1 cellular context compared by ENCODE assay signal in the genomic region with DNA sequence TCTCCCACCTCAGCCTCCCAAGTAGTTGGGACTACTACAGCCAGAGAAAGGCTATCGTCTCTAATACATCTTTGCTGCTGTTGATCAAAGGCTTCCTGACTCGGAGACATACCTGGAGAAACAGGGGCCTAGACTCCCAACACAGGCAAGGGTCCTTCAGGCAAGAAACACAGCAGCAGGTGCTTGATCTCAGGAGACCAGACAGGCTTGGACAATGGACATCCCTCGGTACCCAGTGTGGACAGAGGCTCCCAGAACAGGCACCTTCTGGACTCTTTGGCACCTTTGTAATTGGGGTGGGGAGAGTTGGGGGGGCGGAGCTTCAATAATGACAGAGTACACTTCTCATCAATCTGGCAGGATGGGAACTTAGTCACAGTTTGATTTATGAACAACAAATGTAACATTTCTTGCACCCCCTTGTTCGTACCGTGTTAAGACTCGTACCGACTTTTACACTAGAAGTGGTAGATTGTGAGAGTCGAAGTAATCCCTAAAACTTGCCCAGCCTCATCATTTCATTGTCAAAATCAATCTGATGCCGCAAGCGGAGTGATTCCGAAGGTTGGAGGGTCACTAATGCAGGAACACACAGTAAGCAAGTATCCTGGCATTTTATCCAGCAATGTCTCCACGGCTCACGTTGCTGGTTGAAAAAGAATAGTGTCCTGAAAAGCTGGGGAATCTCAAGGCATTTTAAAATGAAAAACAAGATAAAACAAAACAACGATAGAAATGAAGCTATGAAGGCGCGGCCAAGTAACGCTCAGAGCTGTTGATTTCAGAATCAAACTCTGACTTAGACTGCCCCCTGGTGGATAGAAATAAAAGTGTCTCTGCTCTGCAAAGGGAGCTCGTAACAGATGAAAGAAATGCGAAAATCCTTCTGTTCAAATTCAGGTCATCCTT.
TF ChIP-seq lines count a peak whose summit lies in the region.

No MANE protein-coding gene starts in this region.

TF ChIP-seq in GM23338, 12 proteins besides CTCF, POLR2A, EP300 and RAD21 (continued from another document):
- TF ChIP-seq EZH2phosphoT487 (IDR thresholded peaks at IDR 0.05; ENCODE audit: unreplicated experiment) (no peak), CREB1 (CRISPR knock-in tag; IDR thresholded peaks at IDR 0.05; ENCODE audit: low read depth) (no peak), JUNB (IDR thresholded peaks at IDR 0.05; ENCODE audit: unreplicated experiment) (no peak), STAT1 (IDR thresholded peaks at IDR 0.05; ENCODE audit: unreplicated experiment) (no peak), ZNF331 (CRISPR knock-in tag; IDR thresholded peaks at IDR 0.05; ENCODE audit: low read depth) (no peak)
TF ChIP-seq in GM23338: peak in this region for 0.
